ENCODE assay signal across 14 cellular contexts in the genomic region with DNA sequence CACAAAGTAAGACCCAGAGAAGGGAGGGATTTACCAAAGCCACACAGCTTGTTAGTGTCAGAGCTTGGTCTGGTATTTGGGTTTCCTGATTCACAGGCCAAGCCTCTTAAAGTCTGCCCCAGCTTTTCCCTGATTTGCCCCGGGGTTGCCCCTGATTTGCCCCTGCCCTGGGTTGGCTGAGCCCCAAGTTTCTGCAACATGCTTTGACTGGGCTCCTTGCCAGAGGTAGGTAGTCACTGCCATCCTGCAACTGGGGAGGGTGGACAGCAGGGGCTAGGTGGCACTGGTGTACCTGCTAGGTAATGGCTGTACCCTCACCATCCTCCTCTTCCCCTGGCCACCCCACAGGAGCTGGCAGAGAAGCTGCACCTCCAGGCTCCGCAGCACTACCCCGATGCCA. TPM values are rescaled to one million over a fixed set of nuclear protein-coding genes. Genes with fewer than 3 reads are reported as not detected.
A peak's percentile ranks its signal among the peaks of the same experiment; 100 is the strongest.
DNase-seq lines count a peak whose midpoint lies in the region; ATAC-seq and TF ChIP-seq lines count a peak whose summit lies in the region.
"Had no signal": no experiment of that assay in that cellular context is flagged by ENCODE, and none has a peak within 500 bp of the region (broad histone marks: within the 10 kb centered on the region; RNA-seq: fewer than 3 reads in every experiment).

No MANE protein-coding gene starts in this region.

- H3K27me3 Mint-ChIP-seq in CD4-positive, alpha-beta memory T cell: no peaks in the 10 kb centered on the region
- H3K27me3 Mint-ChIP-seq in activated T-helper 17 cell treated with anti-CD3 and anti-CD28 coated beads, Interleukin-2, amount 50 U/mL, for 72 hours: no peaks in the 10 kb centered on the region
- H3K27me3 Mint-ChIP-seq: IgD-negative memory B cell had no signal

- H3K9me3 ChIP-seq in CD4-positive, alpha-beta memory T cell (ENCODE audit: control insufficient read depth in 1 of 2, low read length in 2 of 2): no peaks in the 10 kb centered on the region
- no peaks in the 10 kb centered on the region for H3K9me3 ChIP-seq in mucosa of descending colon
- H3K9me3 ChIP-seq: SK-N-SH had no signal

- peak overlapping the region in 5 of 8 donors; percentile 12 to 46 (median 26) for H3K4me3 Mint-ChIP-seq in CD4-positive, alpha-beta memory T cell
- H3K4me3 Mint-ChIP-seq in activated T-helper 17 cell treated with anti-CD3 and anti-CD28 coated beads, Interleukin-2, amount 50 U/mL, for 72 hours: peak overlapping the region; percentile 88
- H3K4me3 Mint-ChIP-seq: WTC11 had no signal

- no peak overlapping the region for H3K4me3 ChIP-seq in CD4-positive, alpha-beta memory T cell (ENCODE audit: low read length in 2 of 2)
- no peak overlapping the region for H3K4me3 ChIP-seq in mucosa of descending colon

- H3K27ac ChIP-seq in CD4-positive, alpha-beta memory T cell (ENCODE audit: low read depth, low read length): peak overlapping the region; percentile 39

- POLR2A ChIA-PET in CD4-positive, alpha-beta memory T cell (lab: Charles Lee; ENCODE audit: partially characterized antibody): interaction anchor here (0.6 to 10.7 kb wide), 5 partner anchors 11 to 98 kb away, joined by 3 to 155 read pairs (median 24); partner anchors contain the start of genes FAM219B, SCAMP2 and ULK3

- H3K36me3 Mint-ChIP-seq in CD4-positive, alpha-beta memory T cell: peaks cover 11 to 23% of the 10 kb centered on the region in 2 donors
- H3K36me3 Mint-ChIP-seq in activated T-helper 17 cell treated with anti-CD3 and anti-CD28 coated beads, Interleukin-2, amount 50 U/mL, for 72 hours (ENCODE audit: low read depth): peaks cover 60% of the 10 kb centered on the region

- intact Hi-C loops in CD4-positive, alpha-beta memory T cell (cut with micrococcal nuclease): loop anchor here (5.0 kb wide), 1 partner anchor 45 kb away; the partner anchor contains the start of gene COX5A
- intact Hi-C loops in mucosa of descending colon (cut with DNase I, micrococcal nuclease): no loop called here

- H3K9me3 Mint-ChIP-seq in CD4-positive, alpha-beta memory T cell: no peaks in the 10 kb centered on the region
- H3K9me3 Mint-ChIP-seq in activated T-helper 17 cell treated with anti-CD3 and anti-CD28 coated beads, Interleukin-2, amount 50 U/mL, for 72 hours: no peaks in the 10 kb centered on the region
- H3K9me3 Mint-ChIP-seq: IgD-negative memory B cell, WTC11 had no signal

- H3K4me1 Mint-ChIP-seq in CD4-positive, alpha-beta memory T cell: peaks cover 30 to 54% (median 42%) of the 10 kb centered on the region in 4 donors
- H3K4me1 Mint-ChIP-seq in activated T-helper 17 cell treated with anti-CD3 and anti-CD28 coated beads, Interleukin-2, amount 50 U/mL, for 72 hours: peaks cover 32% of the 10 kb centered on the region

- CTCF ChIA-PET in CD4-positive, alpha-beta memory T cell (lab: Charles Lee; ENCODE audit: partially characterized antibody): interaction anchor here (1.1 to 1.5 kb wide), 4 partner anchors 9 to 258 kb away, joined by 3 to 9 read pairs (median 4); no protein-coding TSS in a partner anchor

- no peak for ATAC-seq in activated T-helper 17 cell treated with anti-CD3 and anti-CD28 coated beads, Interleukin-2, amount 50 U/mL, for 72 hours (replicated peaks)
- ATAC-seq in mucosa of descending colon (no peak), omental fat pad (ENCODE audit: low FRiP score) (no peak)
- ATAC-seq: WTC11 had no signal

- H3K27ac Mint-ChIP-seq in CD4-positive, alpha-beta memory T cell: peak overlapping the region; percentile 80 to 99 (median 98)
- no peak overlapping the region for H3K27ac Mint-ChIP-seq in activated T-helper 17 cell treated with anti-CD3 and anti-CD28 coated beads, Interleukin-2, amount 50 U/mL, for 72 hours
- H3K27ac Mint-ChIP-seq: WTC11 had no signal

- TF ChIP-seq CTCF in mucosa of descending colon (IDR thresholded peaks at IDR 0.05) (no peak), omental fat pad (IDR thresholded peaks at IDR 0.05) (no peak)

- peaks cover 57% of the 10 kb centered on the region for H3K4me1 ChIP-seq in CD4-positive, alpha-beta memory T cell (ENCODE audit: insufficient read depth, low read length)
- H3K4me1 ChIP-seq in mucosa of descending colon (ENCODE audit: low read depth): peaks cover 39% of the 10 kb centered on the region

- DNase-seq in NCI-H2029 (lab: John Stamatoyannopoulos, UW) (peak; percentile 12), NCI-H2029 treated with DMSO at 0.1 percent for 48 hours (lab: John Stamatoyannopoulos, UW) (no peak), mucosa of descending colon (peak in 2 of 3 donors; percentile 57 to 58), omental fat pad (ENCODE audit: low spot score) (no peak), cerebellar cortex (ENCODE audit: low spot score) (no peak), NAMALWA (ENCODE audit: low spot score) (no peak)
- DNase-seq in CD4-positive, alpha-beta memory T cell: no peak
- DNase-seq: 8988T, GDM1, NCI-H82, SK-N-SH had no signal

- H3K36me3 ChIP-seq in CD4-positive, alpha-beta memory T cell (ENCODE audit: insufficient read depth, low read length): peaks cover 12% of the 10 kb centered on the region
- no peaks in the 10 kb centered on the region for H3K36me3 ChIP-seq in mucosa of descending colon (ENCODE audit: low read depth)

- H3K27me3 ChIP-seq in CD4-positive, alpha-beta memory T cell (ENCODE audit: insufficient read depth, low read length): no peaks in the 10 kb centered on the region

RNA-seq across cellular contexts. Expression of gene MPI, which starts 2.5 kb away (rescaled TPM):
- 10 to 100 TPM; 70.4 to 73.1 TPM for total RNA-seq in CD4-positive, alpha-beta memory T cell
- 10 to 100 TPM; 63.0 to 66.2 TPM for polyA plus RNA-seq in CD4-positive, alpha-beta memory T cell
- total RNA-seq in activated T-helper 17 cell treated with anti-CD3 and anti-CD28 coated beads, Interleukin-2, amount 50 U/mL, for 72 hours: 10 to 100 TPM; 51.8 to 98.5 TPM
- total RNA-seq in mucosa of descending colon (10 to 100 TPM; 50.2 to 96.5 (median 68.3) TPM), omental fat pad (10 to 100 TPM; 35.9 to 52.2 (median 44.7) TPM)

RNA-seq across cellular contexts. Expression of gene FAM219B, which starts 14.3 kb away (rescaled TPM):
- 100 to 1,000 TPM; 101 to 117 TPM for total RNA-seq in CD4-positive, alpha-beta memory T cell
- 10 to 100 TPM; 17.4 to 26.1 TPM for polyA plus RNA-seq in CD4-positive, alpha-beta memory T cell
- 10 to 100 TPM; 65.6 to 98.3 TPM for total RNA-seq in activated T-helper 17 cell treated with anti-CD3 and anti-CD28 coated beads, Interleukin-2, amount 50 U/mL, for 72 hours
- total RNA-seq in mucosa of descending colon (10 to 100 TPM; 50.7 to 88.2 (median 83.1) TPM), omental fat pad (10 to 100 TPM; 45.0 to 89.9 (median 59.8) TPM)

RNA-seq across cellular contexts. Expression of gene SCAMP2, which starts 19.1 kb away (rescaled TPM):
- total RNA-seq in CD4-positive, alpha-beta memory T cell: 100 to 1,000 TPM; 132 to 138 TPM
- 100 to 1,000 TPM; 152 to 179 TPM for polyA plus RNA-seq in CD4-positive, alpha-beta memory T cell
- total RNA-seq in activated T-helper 17 cell treated with anti-CD3 and anti-CD28 coated beads, Interleukin-2, amount 50 U/mL, for 72 hours: 100 to 1,000 TPM in 1 of 2 donors, 10 to 100 TPM in 1; 87.1 to 111 TPM
- total RNA-seq in mucosa of descending colon (100 to 1,000 TPM; 125 to 236 (median 218) TPM), omental fat pad (10 to 100 TPM; 55.5 to 99.4 (median 63.7) TPM)

RNA-seq across cellular contexts. Expression of gene COX5A, which starts 45.6 kb away (rescaled TPM):
- total RNA-seq in CD4-positive, alpha-beta memory T cell: 10 to 100 TPM; 66.8 to 74.4 TPM
- polyA plus RNA-seq in CD4-positive, alpha-beta memory T cell: 100 to 1,000 TPM; 331 to 336 TPM
- total RNA-seq in activated T-helper 17 cell treated with anti-CD3 and anti-CD28 coated beads, Interleukin-2, amount 50 U/mL, for 72 hours: 100 to 1,000 TPM; 242 to 337 TPM
- 100 to 1,000 TPM; 312 to 673 (median 597) TPM for total RNA-seq in mucosa of descending colon
- total RNA-seq in omental fat pad: 100 to 1,000 TPM in 1 of 4 donors, 10 to 100 TPM in 3; 47.6 to 103 (median 69.7) TPM

RNA-seq across cellular contexts. Expression of gene ULK3, which starts 49.4 kb away (rescaled TPM):
- total RNA-seq in CD4-positive, alpha-beta memory T cell: 10 to 100 TPM; 84.9 to 88.3 TPM
- 10 to 100 TPM; 33.6 to 38.5 TPM for polyA plus RNA-seq in CD4-positive, alpha-beta memory T cell
- 10 to 100 TPM; 44.1 to 46.7 TPM for total RNA-seq in activated T-helper 17 cell treated with anti-CD3 and anti-CD28 coated beads, Interleukin-2, amount 50 U/mL, for 72 hours
- total RNA-seq in mucosa of descending colon: 10 to 100 TPM; 66.5 to 89.3 (median 73.1) TPM
- 10 to 100 TPM; 23.2 to 52.6 (median 41.4) TPM for total RNA-seq in omental fat pad

Comparison
In these comparisons a context has a peak if more than half of its experiments do, and no peak if none do; other contexts are left out.
1. DNase-seq: peak in NCI-H2029 (single experiment) and mucosa of descending colon (2 of 3); none in NCI-H2029 treated with DMSO at 0.1 percent for 48 hours (single experiment), CD4-positive, alpha-beta memory T cell (0 of 5), omental fat pad (single experiment), cerebellar cortex (single experiment) and NAMALWA (single experiment).